ENCODE assay signal across 1 cellular context in the genomic region with DNA sequence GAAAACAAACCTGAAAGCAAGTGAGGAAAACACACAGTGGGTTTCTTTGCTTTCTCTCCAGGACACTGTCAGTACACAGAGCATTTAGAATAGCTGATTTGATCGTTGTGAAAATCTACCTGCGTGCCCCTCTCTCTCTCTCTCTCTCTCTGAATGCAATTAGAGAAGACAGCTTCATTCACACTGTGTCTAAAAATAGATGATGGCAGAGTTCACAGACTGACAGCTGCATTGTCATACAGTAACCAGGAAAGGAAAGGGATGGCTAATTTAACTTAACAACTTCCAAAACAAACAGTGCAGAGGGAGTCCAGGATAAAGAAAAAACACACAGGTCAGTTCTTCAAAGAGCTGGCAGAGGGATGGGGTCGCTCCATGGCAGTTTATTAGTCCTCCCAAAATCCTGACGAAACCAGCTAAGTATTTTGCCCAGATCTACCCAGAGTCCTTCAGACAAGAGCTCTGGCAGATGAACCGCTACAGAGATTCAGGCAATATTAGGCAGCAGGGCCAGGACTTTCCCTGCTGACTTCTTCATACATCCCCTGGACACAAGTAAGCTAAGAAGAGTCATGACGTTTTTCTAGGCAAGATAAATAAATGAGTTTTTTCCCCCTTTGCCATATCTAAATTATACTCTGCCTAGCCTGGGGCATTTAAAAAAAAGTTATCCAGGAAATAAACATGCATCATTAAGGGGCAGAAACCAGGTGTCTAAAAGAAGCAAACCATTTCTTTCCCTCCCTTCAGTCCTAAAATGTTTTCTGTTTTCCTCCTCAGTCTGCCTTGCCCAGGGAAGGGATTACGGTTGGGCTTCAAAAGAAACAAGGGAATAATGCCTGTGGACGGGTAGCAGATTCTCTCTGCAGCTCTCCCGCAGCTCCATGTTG.
TF ChIP-seq lines count a peak whose summit lies in the region.

No MANE protein-coding gene starts in this region.

TF ChIP-seq in SK-N-SH treated with all-trans-retinoic acid at 6 μM for 48 hours, 23 proteins besides CTCF, POLR2A, EP300 and RAD21 (continued from another document):
- no peak for TF ChIP-seq ARNTL (CRISPR knock-in tag; IDR thresholded peaks at IDR 0.05; ENCODE audit: borderline replicate concordance, low read depth)
- TF ChIP-seq ZC3H10 (CRISPR knock-in tag; IDR thresholded peaks at IDR 0.05): no peak
- no peak for TF ChIP-seq GLIS3 (CRISPR knock-in tag; IDR thresholded peaks at IDR 0.05)
- TF ChIP-seq ISL1 (CRISPR knock-in tag; IDR thresholded peaks at IDR 0.05): no peak
